ENCODE assay signal across 28 cellular contexts in genomic region chr3:101261506-101261905, GRCh38. TPM values are rescaled to one million over a fixed set of nuclear protein-coding genes. Genes with fewer than 3 reads are reported as not detected.
DNase-seq lines count a peak whose midpoint lies in the region; ATAC-seq and TF ChIP-seq lines count a peak whose summit lies in the region.
"Had no signal": no experiment of that assay in that cellular context is flagged by ENCODE, and none has a peak within 500 bp of the region (broad histone marks: within the 10 kb centered on the region; RNA-seq: fewer than 3 reads in every experiment).

No MANE protein-coding gene starts in this region.

- ATAC-seq in heart left ventricle (peak in 3 of 4 donors; percentile 43 to 64 (median 55)), Right ventricle myocardium inferior (no peak), aorta (ENCODE audit: low FRiP score) (peak; percentile 72), GM18873 (IDR thresholded peaks at IDR 0.05; ENCODE audit: low FRiP score, unreplicated experiment) (no peak)
- ATAC-seq: activated CD8-positive, alpha-beta T cell treated with anti-CD3 and anti-CD28 coated beads for 36 hours; HCT116; naive thymus-derived CD4-positive, alpha-beta T cell; stimulated activated naive CD8-positive, alpha-beta T cell treated with anti-CD3 and anti-CD28 coated beads, Interleukin-15, amount 100 ng/mL, for 72 hours; T-cell had no signal

- H3K27ac Mint-ChIP-seq in chondrocyte (ENCODE audit: unreplicated experiment) = peak overlapping the region; percentile 9
- H3K27ac Mint-ChIP-seq in activated T-helper 1 cell treated with anti-CD3 and anti-CD28 coated beads, Interleukin-12 subunit alpha, Interleukin-12 subunit beta, Interleukin-2, Interleukin-4 antibody, amounts not matched to agents 30 ng/mL and 10 ng/mL and 1 ng/mL, durations not matched to agents 14 hours and 24 hours and 36 hours = no peak overlapping the region
- H3K27ac Mint-ChIP-seq: activated CD8-positive, alpha-beta T cell treated with anti-CD3 and anti-CD28 coated beads for 36 hours; naive thymus-derived CD4-positive, alpha-beta T cell; stimulated activated naive CD8-positive, alpha-beta T cell treated with anti-CD3 and anti-CD28 coated beads, Interleukin-15, amount 100 ng/mL, for 72 hours; T-cell had no signal

- no peak for TF ChIP-seq POLR2A in heart left ventricle (IDR thresholded peaks at IDR 0.05)

- H3K36me3 ChIP-seq in heart left ventricle (no peaks in the 10 kb centered on the region), aorta (ENCODE audit: control insufficient read depth in 1 of 2, insufficient read depth in 2 of 2, low read length in 1 of 2) (no peaks in the 10 kb centered on the region)
- H3K36me3 ChIP-seq: right atrium auricular region, upper lobe of left lung had no signal

- peaks cover 0 to 11% (median 0%) of the 10 kb centered on the region in 12 donors for H3K9me3 ChIP-seq in heart left ventricle
- no peaks in the 10 kb centered on the region for H3K9me3 ChIP-seq in aorta (ENCODE audit: control insufficient read depth, low read length)
- H3K9me3 ChIP-seq: right atrium auricular region had no signal

- H3K4me3 ChIP-seq in heart left ventricle (no peak overlapping the region), aorta (ENCODE audit: low read length in 2 of 2) (no peak overlapping the region)
- H3K4me3 ChIP-seq: right atrium auricular region, upper lobe of left lung had no signal

- intact Hi-C loops in heart left ventricle (cut with DNase I) (no loop called here), Right ventricle myocardium inferior (cut with DNase I) (no loop called here), aorta (cut with DNase I) (loop anchor here in 1 of 2 donors (5.0 kb wide), 1 partner anchor 51 kb away; no protein-coding TSS in a partner anchor)
- intact Hi-C loops in activated T-helper 1 cell treated with anti-CD3 and anti-CD28 coated beads, Interleukin-12 subunit alpha, Interleukin-12 subunit beta, Interleukin-2, Interleukin-4 antibody, amounts not matched to agents 30 ng/mL and 10 ng/mL and 1 ng/mL, durations not matched to agents 14 hours and 24 hours and 36 hours (cut with micrococcal nuclease) = no loop called here

- no peak overlapping the region for H3K4me3 Mint-ChIP-seq in chondrocyte (ENCODE audit: unreplicated experiment)
- H3K4me3 Mint-ChIP-seq in activated T-helper 1 cell treated with anti-CD3 and anti-CD28 coated beads, Interleukin-12 subunit alpha, Interleukin-12 subunit beta, Interleukin-2, Interleukin-4 antibody, amounts not matched to agents 30 ng/mL and 10 ng/mL and 1 ng/mL, durations not matched to agents 14 hours and 24 hours and 36 hours = no peak overlapping the region
- H3K4me3 Mint-ChIP-seq: activated CD8-positive, alpha-beta T cell treated with anti-CD3 and anti-CD28 coated beads for 36 hours; naive thymus-derived CD4-positive, alpha-beta T cell; stimulated activated naive CD8-positive, alpha-beta T cell treated with anti-CD3 and anti-CD28 coated beads, Interleukin-15, amount 100 ng/mL, for 72 hours; T-cell had no signal

- H3K27ac ChIP-seq in heart left ventricle = no peak overlapping the region
- peak overlapping the region in 1 of 2 donors; percentile 76 for H3K27ac ChIP-seq in aorta (ENCODE audit: low read depth in 1 of 2, low read length in 2 of 2)
- H3K27ac ChIP-seq: C4-2B, upper lobe of left lung had no signal

- no peak for TF ChIP-seq CTCF in heart left ventricle (IDR thresholded peaks at IDR 0.05)
- no peak for TF ChIP-seq CTCF in chondrocyte (IDR thresholded peaks at IDR 0.05)

- DNase-seq in heart left ventricle (no peak), Right ventricle myocardium inferior (ENCODE audit: missing footprints) (no peak), chondrocyte (ENCODE audit: low spot score) (no peak), iris pigment epithelial cell (ENCODE audit: low read depth) (peak; percentile 67), aorta (no peak), GF-D8 (lab: John Stamatoyannopoulos, UW) (no peak)
- DNase-seq in activated T-helper 1 cell treated with anti-CD3 and anti-CD28 coated beads, Interleukin-12 subunit alpha, Interleukin-12 subunit beta, Interleukin-2, Interleukin-4 antibody, amounts not matched to agents 30 ng/mL and 10 ng/mL and 1 ng/mL, durations not matched to agents 14 hours and 24 hours and 36 hours (ENCODE audit: low spot score) = no peak
- DNase-seq: 8988T; activated CD4-positive, CD25-positive, alpha-beta regulatory T cell treated with anti-CD3 and anti-CD28 coated beads, Interleukin-2, amount 50 U/mL, for 72 hours; activated CD8-positive, alpha-beta T cell treated with anti-CD3 and anti-CD28 coated beads for 36 hours; activated gamma-delta T cell treated with Interleukin-2 at 50 U/mL for 16 hours; activated T-cell treated with anti-CD3 and anti-CD28 coated beads for 4 hours; caudate nucleus; EL; Karpas-422; left cardiac atrium; naive thymus-derived CD4-positive, alpha-beta T cell; NCI-H187; NCI-H774; OCI-M1; SHP77 treated with DMSO at 0.1 percent for 48 hours; stimulated activated naive CD8-positive, alpha-beta T cell treated with anti-CD3 and anti-CD28 coated beads, Interleukin-15, amount 100 ng/mL, for 72 hours; T-cell; upper lobe of left lung had no signal

- peaks cover 11% of the 10 kb centered on the region for H3K36me3 Mint-ChIP-seq in chondrocyte (ENCODE audit: low read depth)
- H3K36me3 Mint-ChIP-seq in activated T-helper 1 cell treated with anti-CD3 and anti-CD28 coated beads, Interleukin-12 subunit alpha, Interleukin-12 subunit beta, Interleukin-2, Interleukin-4 antibody, amounts not matched to agents 30 ng/mL and 10 ng/mL and 1 ng/mL, durations not matched to agents 14 hours and 24 hours and 36 hours (ENCODE audit: low read depth) = no peaks in the 10 kb centered on the region

- no peaks in the 10 kb centered on the region for H3K27me3 Mint-ChIP-seq in chondrocyte (ENCODE audit: low read depth)
- H3K27me3 Mint-ChIP-seq in activated T-helper 1 cell treated with anti-CD3 and anti-CD28 coated beads, Interleukin-12 subunit alpha, Interleukin-12 subunit beta, Interleukin-2, Interleukin-4 antibody, amounts not matched to agents 30 ng/mL and 10 ng/mL and 1 ng/mL, durations not matched to agents 14 hours and 24 hours and 36 hours (ENCODE audit: insufficient read depth) = no peaks in the 10 kb centered on the region
- H3K27me3 Mint-ChIP-seq: activated CD8-positive, alpha-beta T cell treated with anti-CD3 and anti-CD28 coated beads for 36 hours; stimulated activated naive CD8-positive, alpha-beta T cell treated with anti-CD3 and anti-CD28 coated beads, Interleukin-15, amount 100 ng/mL, for 72 hours; T-cell had no signal

- peaks cover 0 to 17% (median 0%) of the 10 kb centered on the region in 12 donors for H3K4me1 ChIP-seq in heart left ventricle
- H3K4me1 ChIP-seq in aorta (ENCODE audit: control insufficient read depth in 1 of 2, insufficient read depth in 2 of 2, low read length in 2 of 2) = peaks cover 0 to 2% of the 10 kb centered on the region in 2 donors
- H3K4me1 ChIP-seq: upper lobe of left lung had no signal

- peaks cover 37% of the 10 kb centered on the region for H3K4me1 Mint-ChIP-seq in chondrocyte (ENCODE audit: low read depth)
- H3K4me1 Mint-ChIP-seq in activated T-helper 1 cell treated with anti-CD3 and anti-CD28 coated beads, Interleukin-12 subunit alpha, Interleukin-12 subunit beta, Interleukin-2, Interleukin-4 antibody, amounts not matched to agents 30 ng/mL and 10 ng/mL and 1 ng/mL, durations not matched to agents 14 hours and 24 hours and 36 hours (ENCODE audit: low read depth) = peaks cover 9% of the 10 kb centered on the region
- H3K4me1 Mint-ChIP-seq: stimulated activated naive CD8-positive, alpha-beta T cell treated with anti-CD3 and anti-CD28 coated beads, Interleukin-15, amount 100 ng/mL, for 72 hours had no signal

- H3K27me3 ChIP-seq in heart left ventricle = no peaks in the 10 kb centered on the region
- H3K27me3 ChIP-seq in aorta (ENCODE audit: control insufficient read depth in 1 of 2, insufficient read depth in 2 of 2, low read length in 1 of 2) = no peaks in the 10 kb centered on the region
- H3K27me3 ChIP-seq: right atrium auricular region, upper lobe of left lung had no signal

- peaks cover 11% of the 10 kb centered on the region for H3K9me3 Mint-ChIP-seq in chondrocyte (ENCODE audit: low read depth)
- H3K9me3 Mint-ChIP-seq in activated T-helper 1 cell treated with anti-CD3 and anti-CD28 coated beads, Interleukin-12 subunit alpha, Interleukin-12 subunit beta, Interleukin-2, Interleukin-4 antibody, amounts not matched to agents 30 ng/mL and 10 ng/mL and 1 ng/mL, durations not matched to agents 14 hours and 24 hours and 36 hours = peaks cover 5% of the 10 kb centered on the region
- H3K9me3 Mint-ChIP-seq: activated CD8-positive, alpha-beta T cell treated with anti-CD3 and anti-CD28 coated beads for 36 hours; stimulated activated naive CD8-positive, alpha-beta T cell treated with anti-CD3 and anti-CD28 coated beads, Interleukin-15, amount 100 ng/mL, for 72 hours had no signal

RNA-seq across cellular contexts. Expression of gene IMPG2, which starts 58.9 kb away (rescaled TPM):
- under 1 TPM; 0.16 to 0.41 (median 0.20) TPM for total RNA-seq in heart left ventricle
- under 1 TPM in 1 of 2 donors, not detected in 1; 0.06 TPM for polyA plus RNA-seq in heart left ventricle
- total RNA-seq in Right ventricle myocardium inferior = 0.14 TPM
- total RNA-seq in chondrocyte = 0.50 to 0.80 TPM (median 0.56 TPM) in 3 replicates
- total RNA-seq in aorta = under 1 TPM; 0.39 to 0.63 TPM
- polyA plus RNA-seq in aorta = not detected
- total RNA-seq in activated T-helper 1 cell treated with anti-CD3 and anti-CD28 coated beads, Interleukin-12 subunit alpha, Interleukin-12 subunit beta, Interleukin-2, Interleukin-4 antibody, amounts not matched to agents 30 ng/mL and 10 ng/mL and 1 ng/mL, durations not matched to agents 14 hours and 24 hours and 36 hours = 0.05 and 0.13 TPM in 2 replicates

Comparison
In these comparisons a context has a peak if more than half of its experiments do, and no peak if none do; other contexts are left out.
1. ATAC-seq: peak in heart left ventricle (3 of 4) and aorta (single experiment); none in Right ventricle myocardium inferior (single experiment) and GM18873 (single experiment).